Comparison of ENCODE assay signal across 18 cellular contexts in genomic region chr20:635609-636338, GRCh38. TPM values are rescaled to one million over a fixed set of nuclear protein-coding genes. Genes with fewer than 3 reads are reported as not detected.
"Had no signal": no experiment of that assay in that cellular context is flagged by ENCODE, and none has a peak within 500 bp of the region (broad histone marks: within the 10 kb centered on the region; RNA-seq: fewer than 3 reads in every experiment).

No MANE protein-coding gene starts in this region.

- H3K4me1 ChIP-seq: body of pancreas, esophagus squamous epithelium, tibial artery, vagina had no signal

- DNase-seq: activated CD4-positive, alpha-beta T cell treated with anti-CD3 and anti-CD28 coated beads, Interleukin-2, amount 10 ng/mL, durations not matched to agents 7 days and 5 days; activated CD8-positive, alpha-beta memory T cell treated with anti-CD3 and anti-CD28 coated beads, Interleukin-2, amount 50 U/mL, for 48 hours; activated naive CD8-positive, alpha-beta T cell treated with anti-CD3 and anti-CD28 coated beads for 36 hours; cortex of kidney; effector CD4-positive, alpha-beta T cell; esophagus squamous epithelium; immature natural killer cell; naive B cell; stimulated activated CD4-positive, alpha-beta T cell treated with anti-CD3 and anti-CD28 coated beads, Interleukin-15, amount 100 ng/mL, for 24 hours; stimulated activated CD4-positive, alpha-beta T cell treated with anti-CD3 and anti-CD28 coated beads, Interleukin-4, amount 100 ng/mL, for 1 hour; stimulated activated naive B cell treated with anti-CD40 and anti-IgM and Interleukin-4, amounts not matched to agents 10 μg/mL and 1 μg/mL and 100 μg/mL, for 72 hours; T-helper 9 cell; tibial artery had no signal

- H3K4me3 ChIP-seq: body of pancreas, esophagus squamous epithelium, lung, skin epidermis, tibial artery, vagina had no signal

- ATAC-seq: body of pancreas; stimulated activated naive B cell treated with anti-CD40 and anti-IgM and Interleukin-4, amounts not matched to agents 10 μg/mL and 1 μg/mL and 100 μg/mL, for 72 hours had no signal

- H3K36me3 ChIP-seq: esophagus squamous epithelium, tibial artery, vagina had no signal

- H3K27me3 ChIP-seq: body of pancreas, vagina had no signal

- H3K9me3 ChIP-seq: body of pancreas, esophagus squamous epithelium, tibial artery, vagina had no signal

- H3K27ac ChIP-seq: body of pancreas, esophagus squamous epithelium, skin epidermis, tibial artery, vagina had no signal

RNA-seq across cellular contexts. Expression of gene TCF15, which starts 25.7 kb away (rescaled TPM):
- total RNA-seq: activated CD4-positive, alpha-beta T cell treated with anti-CD3 and anti-CD28 coated beads, Interleukin-2, amount 10 ng/mL, durations not matched to agents 7 days and 5 days; body of pancreas; esophagus squamous epithelium; fibroblast of villous mesenchyme; vagina had no signal
- polyA plus RNA-seq: immature natural killer cell had no signal

RNA-seq across cellular contexts. Expression of gene SCRT2, which starts 39.8 kb away (rescaled TPM):
- total RNA-seq: activated CD4-positive, alpha-beta T cell treated with anti-CD3 and anti-CD28 coated beads, Interleukin-2, amount 10 ng/mL, durations not matched to agents 7 days and 5 days; activated naive CD8-positive, alpha-beta T cell treated with anti-CD3 and anti-CD28 coated beads for 36 hours; esophagus squamous epithelium; fibroblast of villous mesenchyme; lung; vagina had no signal
- polyA plus RNA-seq: immature natural killer cell, lung had no signal
